1 cellular context compared by ENCODE assay signal in genomic region chr16:74623214-74623842, GRCh38.
TF ChIP-seq lines count a peak whose summit lies in the region.

No MANE protein-coding gene starts in this region.

TF ChIP-seq in K562, 482 proteins besides CTCF, POLR2A, EP300 and RAD21 (continued from another document and continues in another):
- no peak for TF ChIP-seq MGA (IDR thresholded peaks at IDR 0.05)
- no peak for TF ChIP-seq PURB (CRISPR knock-in tag; IDR thresholded peaks at IDR 0.05; ENCODE audit: low read depth)
- no peak for TF ChIP-seq HMBOX1 (IDR thresholded peaks at IDR 0.05)
- TF ChIP-seq MAZ (CRISPR knock-in tag; conservative IDR thresholded peaks at IDR 0.05 in 1 of 2, IDR thresholded peaks at IDR 0.05 in 1 of 2) = 0 out of 4 replicates have a peak, but pooled peaks of 1 of the 2 experiments have one; percentile 20
- no peak for TF ChIP-seq E2F1 (CRISPR knock-in tag; IDR thresholded peaks at IDR 0.05)
- no peak for TF ChIP-seq ZNF224 (CRISPR knock-in tag; IDR thresholded peaks at IDR 0.05)
- no peak for TF ChIP-seq ZBTB8A (IDR thresholded peaks at IDR 0.05; ENCODE audit: partially characterized antibody)
- TF ChIP-seq TRIM25 (IDR thresholded peaks at IDR 0.05; ENCODE audit: borderline replicate concordance) = no peak
- no peak for TF ChIP-seq ZMIZ1 (IDR thresholded peaks at IDR 0.05; ENCODE audit: low read depth in 2 of 2, low read length in 2 of 2)
- no peak for TF ChIP-seq STAG1 (CRISPR knock-in tag; IDR thresholded peaks at IDR 0.05; ENCODE audit: borderline replicate concordance)
- TF ChIP-seq NFATC3 (IDR thresholded peaks at IDR 0.05) = no peak
- TF ChIP-seq SFPQ (IDR thresholded peaks at IDR 0.05; ENCODE audit: low read depth, low read length) = no peak
- no peak for TF ChIP-seq ZNF707 (CRISPR knock-in tag; conservative IDR thresholded peaks at IDR 0.05)
- TF ChIP-seq SNIP1 (IDR thresholded peaks at IDR 0.05; ENCODE audit: low read depth) = no peak
- no peak for TF ChIP-seq ARID4B (CRISPR knock-in tag; IDR thresholded peaks at IDR 0.05)
- TF ChIP-seq HNRNPUL1 (IDR thresholded peaks at IDR 0.05; ENCODE audit: low read length) = no peak
- no peak for TF ChIP-seq NFE2 (IDR thresholded peaks at IDR 0.05; ENCODE audit: low read depth)
- TF ChIP-seq ZBTB33 (CRISPR knock-in tag; IDR thresholded peaks at IDR 0.05) = no peak
- no peak for TF ChIP-seq RBBP5 (IDR thresholded peaks at IDR 0.05; ENCODE audit: borderline replicate concordance, insufficient read depth, low read length, poor library complexity, severe bottlenecking)
- no peak for TF ChIP-seq XRCC4 (IDR thresholded peaks at IDR 0.05; ENCODE audit: extremely low read depth, insufficient read depth, insufficient read length)
